In genomic region chr7:156522801-156523200, GRCh38 we compare ENCODE assay signal across 21 cellular contexts.
DNase-seq lines count a peak whose midpoint lies in the region; ATAC-seq and TF ChIP-seq lines count a peak whose summit lies in the region.
"Had no signal": no experiment of that assay in that cellular context is flagged by ENCODE, and none has a peak within 500 bp of the region (broad histone marks: within the 10 kb centered on the region; RNA-seq: fewer than 3 reads in every experiment).

No MANE protein-coding gene starts in this region.

- H3K4me2 ChIP-seq in mesenchymal stem cell (ENCODE audit: low read length, poor library complexity, severe bottlenecking): no peak overlapping the region
- H3K4me2 ChIP-seq: A549; BLaER1 treated with 17β-estradiol and CSF1 and Interleukin-3, amounts not matched to agents 10 nM and 100 nM had no signal

- H4K8ac ChIP-seq in mesenchymal stem cell (ENCODE audit: low read length): no peak overlapping the region

- H3K4me3 Mint-ChIP-seq in activated CD8-positive, alpha-beta memory T cell treated with anti-CD3 and anti-CD28 coated beads, Interleukin-2, amount 10 ng/mL, durations not matched to agents 7 days and 5 days: no peak overlapping the region
- H3K4me3 Mint-ChIP-seq: B cell; CD4-positive, alpha-beta T cell; CD8-positive, alpha-beta T cell had no signal

- no peaks in the 10 kb centered on the region for H3K27me3 ChIP-seq in mesenchymal stem cell (ENCODE audit: control insufficient read depth in 1 of 2, insufficient read depth in 1 of 2, low read length in 2 of 2)
- no peaks in the 10 kb centered on the region for H3K27me3 ChIP-seq in testis
- H3K27me3 ChIP-seq: BLaER1 treated with 17β-estradiol and CSF1 and Interleukin-3, amounts not matched to agents 10 nM and 100 nM had no signal

- CTCF ChIA-PET in activated CD8-positive, alpha-beta memory T cell treated with anti-CD3 and anti-CD28 coated beads, Interleukin-2, amount 10 ng/mL, durations not matched to agents 7 days and 5 days (lab: Charles Lee): no interaction called here

- DNase-seq in activated CD8-positive, alpha-beta memory T cell treated with anti-CD3 and anti-CD28 coated beads, Interleukin-2, amount 10 ng/mL, durations not matched to agents 7 days and 5 days: peak; percentile 15
- no peak for DNase-seq in activated CD8-positive, alpha-beta memory T cell treated with anti-CD3 and anti-CD28 coated beads for 24 hours
- no peak for DNase-seq in mesenchymal stem cell
- no peak for DNase-seq in testis
- no peak for DNase-seq in LoVo (ENCODE audit: low spot score)
- DNase-seq in NCI-H1930 (lab: John Stamatoyannopoulos, UW): no peak
- no peak for DNase-seq in DMS79 (lab: John Stamatoyannopoulos, UW)
- DNase-seq: AML-193; Caco-2; Calu3; CD4-positive, alpha-beta T cell; CD8-positive, alpha-beta T cell; DND-41; EL; GDM1 had no signal

- H3K27me3 Mint-ChIP-seq in activated CD8-positive, alpha-beta memory T cell treated with anti-CD3 and anti-CD28 coated beads, Interleukin-2, amount 10 ng/mL, durations not matched to agents 7 days and 5 days: no peaks in the 10 kb centered on the region

- H2AFZ ChIP-seq in mesenchymal stem cell (ENCODE audit: low read depth, low read length): no peak overlapping the region

- no peak for ATAC-seq in activated CD8-positive, alpha-beta memory T cell treated with anti-CD3 and anti-CD28 coated beads, Interleukin-2, amount 10 ng/mL, durations not matched to agents 7 days and 5 days
- ATAC-seq: A549; CD8-positive, alpha-beta T cell; GM12878 had no signal

- H3K4me1 ChIP-seq in mesenchymal stem cell (ENCODE audit: control insufficient read depth, insufficient read depth, low read depth, low read length) (no peaks in the 10 kb centered on the region), testis (no peaks in the 10 kb centered on the region)
- H3K4me1 ChIP-seq: A549 had no signal

- no peak overlapping the region for H3K23ac ChIP-seq in mesenchymal stem cell (ENCODE audit: low read length in 2 of 2)

- H3K4me1 Mint-ChIP-seq in activated CD8-positive, alpha-beta memory T cell treated with anti-CD3 and anti-CD28 coated beads, Interleukin-2, amount 10 ng/mL, durations not matched to agents 7 days and 5 days: no peaks in the 10 kb centered on the region
- H3K4me1 Mint-ChIP-seq: B cell had no signal

- intact Hi-C loops in testis (cut with DNase I; ENCODE audit: low total_unique reads): no loop called here

- H2BK15ac ChIP-seq in mesenchymal stem cell (ENCODE audit: low read depth, poor library complexity, severe bottlenecking): no peak overlapping the region

- no peak for TF ChIP-seq CTCF in testis (IDR thresholded peaks at IDR 0.05)

- H4K91ac ChIP-seq in mesenchymal stem cell (ENCODE audit: low read length): peak overlapping the region; percentile 3

- H2AK5ac ChIP-seq in mesenchymal stem cell (ENCODE audit: low read length, severe bottlenecking): no peak overlapping the region

- H3K36me3 Mint-ChIP-seq in activated CD8-positive, alpha-beta memory T cell treated with anti-CD3 and anti-CD28 coated beads, Interleukin-2, amount 10 ng/mL, durations not matched to agents 7 days and 5 days: no peaks in the 10 kb centered on the region
- H3K36me3 Mint-ChIP-seq: CD8-positive, alpha-beta T cell had no signal

- H3K4ac ChIP-seq in mesenchymal stem cell (ENCODE audit: low read depth in 1 of 2, low read length in 2 of 2): no peak overlapping the region

- no peaks in the 10 kb centered on the region for H3K79me1 ChIP-seq in mesenchymal stem cell (replicated peaks; ENCODE audit: low read length, poor library complexity, severe bottlenecking)

- TF ChIP-seq POLR2A in testis (IDR thresholded peaks at IDR 0.05): no peak

- 91% methylated on average over 17 of the region's 17 CpGs for WGBS in mesenchymal stem cell
- 78 to 79% methylated on average over 16 to 17 of the region's 17 CpGs for WGBS in testis, 2 donors

- H3K4me3 ChIP-seq in mesenchymal stem cell (ENCODE audit: insufficient read depth in 1 of 2, low read depth in 1 of 2, low read length in 2 of 2) (no peak overlapping the region), testis (peak overlapping the region; percentile 26 to 31)
- H3K4me3 ChIP-seq: A549; BLaER1 treated with 17β-estradiol and CSF1 and Interleukin-3, amounts not matched to agents 10 nM and 100 nM; GM12878 had no signal

- no peak overlapping the region for H3K14ac ChIP-seq in mesenchymal stem cell (ENCODE audit: low read length in 2 of 2)

- H2BK5ac ChIP-seq in mesenchymal stem cell (ENCODE audit: low read depth, low read length, poor library complexity, severe bottlenecking): no peak overlapping the region

- peaks cover 3% of the 10 kb centered on the region for H3K9me3 ChIP-seq in mesenchymal stem cell (ENCODE audit: control insufficient read depth, low read length)
- no peaks in the 10 kb centered on the region for H3K9me3 ChIP-seq in testis
- H3K9me3 ChIP-seq: A549; BLaER1 treated with 17β-estradiol and CSF1 and Interleukin-3, amounts not matched to agents 10 nM and 100 nM; Caco-2 had no signal

- H3K27ac ChIP-seq in mesenchymal stem cell (ENCODE audit: low read length, poor library complexity, severe bottlenecking) (no peak overlapping the region), testis (no peak overlapping the region)
- H3K27ac ChIP-seq: 22Rv1; A549; BLaER1 treated with 17β-estradiol and CSF1 and Interleukin-3, amounts not matched to agents 10 nM and 100 nM; C4-2B had no signal

- H3K27ac Mint-ChIP-seq in activated CD8-positive, alpha-beta memory T cell treated with anti-CD3 and anti-CD28 coated beads, Interleukin-2, amount 10 ng/mL, durations not matched to agents 7 days and 5 days: no peak overlapping the region
- H3K27ac Mint-ChIP-seq: B cell; CD4-positive, alpha-beta T cell; CD8-positive, alpha-beta T cell had no signal

- H3K9me3 Mint-ChIP-seq in activated CD8-positive, alpha-beta memory T cell treated with anti-CD3 and anti-CD28 coated beads, Interleukin-2, amount 10 ng/mL, durations not matched to agents 7 days and 5 days (ENCODE audit: low read depth): no peaks in the 10 kb centered on the region
- H3K9me3 Mint-ChIP-seq: CD4-positive, alpha-beta T cell; CD8-positive, alpha-beta T cell had no signal

- H3K36me3 ChIP-seq in mesenchymal stem cell (ENCODE audit: control insufficient read depth in 1 of 2, insufficient read depth in 2 of 2, low read depth in 1 of 2, low read length in 2 of 2): no peaks in the 10 kb centered on the region
- no peaks in the 10 kb centered on the region for H3K36me3 ChIP-seq in testis (ENCODE audit: low read depth, missing control alignments)
- H3K36me3 ChIP-seq: BLaER1 treated with 17β-estradiol and CSF1 and Interleukin-3, amounts not matched to agents 10 nM and 100 nM had no signal

- H2BK120ac ChIP-seq in mesenchymal stem cell (ENCODE audit: low read depth, low read length): no peak overlapping the region

- H3K18ac ChIP-seq in mesenchymal stem cell (ENCODE audit: low read depth in 1 of 2, low read length in 2 of 2): no peak overlapping the region

- no peak overlapping the region for H3K9ac ChIP-seq in mesenchymal stem cell (ENCODE audit: low read length)
- H3K9ac ChIP-seq: BLaER1 treated with 17β-estradiol and CSF1 and Interleukin-3, amounts not matched to agents 10 nM and 100 nM had no signal

- no peak overlapping the region for H2BK12ac ChIP-seq in mesenchymal stem cell (ENCODE audit: low read length in 2 of 2)

Comparison
In these comparisons a context has a peak if more than half of its experiments do, and no peak if none do; other contexts are left out.
1. H3K4me3 ChIP-seq: peak in testis (2 of 2); none in mesenchymal stem cell (0 of 2).